9 cellular contexts compared by ENCODE assay signal in the genomic region with DNA sequence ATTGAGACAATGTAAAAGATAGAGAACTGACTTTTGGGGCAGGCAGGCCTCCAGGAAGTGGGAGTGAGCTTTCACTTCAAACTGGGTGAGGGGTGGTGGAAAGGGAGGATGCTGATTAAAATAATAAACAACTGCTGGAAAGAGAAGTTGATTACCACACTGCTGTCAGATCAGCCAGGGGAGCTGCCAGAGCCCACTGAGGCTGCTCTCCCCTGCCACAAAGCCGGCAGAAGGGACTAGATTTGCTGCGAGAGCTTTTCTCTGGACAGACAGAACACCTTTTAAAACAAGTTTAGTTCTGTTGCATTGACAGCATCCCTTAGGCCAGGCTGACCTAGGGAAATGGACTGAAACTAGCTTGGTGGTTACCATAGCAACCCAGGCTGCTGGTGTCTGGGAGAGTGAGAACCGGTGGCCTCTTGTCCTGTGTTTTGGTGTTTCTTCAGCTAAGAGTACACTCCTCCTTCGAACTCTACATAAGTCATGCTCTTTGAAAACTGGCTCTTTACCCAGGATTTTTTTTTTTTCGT.
DNase-seq lines count a peak whose midpoint lies in the region; ATAC-seq, FAIRE-seq and TF ChIP-seq lines count a peak whose summit lies in the region.
"Had no signal": no experiment of that assay in that cellular context is flagged by ENCODE, and none has a peak within 500 bp of the region (broad histone marks: within the 10 kb centered on the region; RNA-seq: fewer than 3 reads in every experiment).

No MANE protein-coding gene starts in this region.

- H3K18ac ChIP-seq in mesendoderm (ENCODE audit: low read length) = no peak overlapping the region

- no peak overlapping the region for H3K4me3 ChIP-seq in brain microvascular endothelial cell (ENCODE audit: low read depth, low read length)
- no peak overlapping the region for H3K4me3 ChIP-seq in mesendoderm (ENCODE audit: low read length)

- H2AK5ac ChIP-seq in mesendoderm (ENCODE audit: low read length) = no peak overlapping the region

- H3K56ac ChIP-seq in mesendoderm (ENCODE audit: low read length) = no peak overlapping the region

- H3K27ac ChIP-seq in brain microvascular endothelial cell (no peak overlapping the region), mesendoderm (ENCODE audit: low read depth, low read length) (no peak overlapping the region)

- no peak overlapping the region for H2BK5ac ChIP-seq in mesendoderm (ENCODE audit: low read length)

- peaks cover 14% of the 10 kb centered on the region for H3K4me1 ChIP-seq in mesendoderm (ENCODE audit: control insufficient read depth, low read depth, low read length)

- no peak for FAIRE-seq in GM12892 (lab: Jason Lieb, UNC)
- FAIRE-seq: TTC549 had no signal

- WGBS in mesendoderm (ENCODE audit: extremely low coverage, insufficient coverage, low lambda C conversion rate) = no CpG with 5 or more reads among the region's 5 CpGs

- DNase-seq in DMS53 (lab: John Stamatoyannopoulos, UW) (peak; percentile 49), DMS53 treated with DMSO at 0.1 percent for 48 hours (lab: John Stamatoyannopoulos, UW; ENCODE audit: unreplicated experiment) (no peak), NCI-H2196 treated with DMSO at 0.1 percent for 48 hours (lab: John Stamatoyannopoulos, UW; ENCODE audit: unreplicated experiment) (peak; percentile 38), brain microvascular endothelial cell (peak; percentile 58), mesendoderm (peak; percentile 84), T1000 (lab: John Stamatoyannopoulos, UW) (no peak), GM12892 (ENCODE audit: insufficient read length) (no peak)

- no peak overlapping the region for H3K23ac ChIP-seq in mesendoderm (ENCODE audit: low read length)

- H2BK120ac ChIP-seq in mesendoderm (ENCODE audit: low read depth, low read length) = no peak overlapping the region

- H3K4me2 ChIP-seq in mesendoderm (ENCODE audit: low read length) = no peak overlapping the region

- H3K9ac ChIP-seq in mesendoderm (ENCODE audit: low read length) = no peak overlapping the region

- no peaks in the 10 kb centered on the region for H3K27me3 ChIP-seq in brain microvascular endothelial cell (replicated peaks)
- H3K27me3 ChIP-seq in mesendoderm (ENCODE audit: insufficient read depth, low read length, poor library complexity) = no peaks in the 10 kb centered on the region

- H3K79me2 ChIP-seq in mesendoderm (ENCODE audit: control insufficient read depth, insufficient read depth, low read length) = no peaks in the 10 kb centered on the region

- TF ChIP-seq POLR2A in GM12892 (IDR thresholded peaks at IDR 0.05; ENCODE audit: low read depth, low read length) = no peak

- H3K36me3 ChIP-seq in brain microvascular endothelial cell (replicated peaks) (no peaks in the 10 kb centered on the region), mesendoderm (ENCODE audit: control insufficient read depth, insufficient read depth, low read length) (no peaks in the 10 kb centered on the region)

- no peak for TF ChIP-seq CTCF in brain microvascular endothelial cell (IDR thresholded peaks at IDR 0.05; ENCODE audit: low read depth, low read length, missing control alignments)

- peak; percentile 73 for ATAC-seq in GM21825 (IDR thresholded peaks at IDR 0.05; ENCODE audit: unreplicated experiment)

- H4K5ac ChIP-seq in mesendoderm (ENCODE audit: low read length) = no peak overlapping the region

- in situ Hi-C loops in brain microvascular endothelial cell (cut with HindIII; ENCODE audit: low pct_ligation_motif_present, low sequenced_read_pairs) = no loop called here

- no peaks in the 10 kb centered on the region for H3K79me1 ChIP-seq in mesendoderm (ENCODE audit: low read length)

- no peak overlapping the region for H2BK15ac ChIP-seq in mesendoderm (replicated peaks; ENCODE audit: low read depth)

- no peak overlapping the region for H4K8ac ChIP-seq in mesendoderm (ENCODE audit: low read depth, low read length)

- H3K4ac ChIP-seq in mesendoderm (ENCODE audit: low read depth, low read length) = no peak overlapping the region

Comparison
In these comparisons a context has a peak if more than half of its experiments do, and no peak if none do; other contexts are left out.
1. DNase-seq: peak in DMS53 (single experiment), NCI-H2196 treated with DMSO at 0.1 percent for 48 hours (single experiment), brain microvascular endothelial cell (single experiment) and mesendoderm (single experiment); none in DMS53 treated with DMSO at 0.1 percent for 48 hours (single experiment), T1000 (single experiment) and GM12892 (single experiment).